In genomic region chrX:72552443-72552842, GRCh38 we compare ENCODE assay signal across 8 cellular contexts. TPM values are rescaled to one million over a fixed set of nuclear protein-coding genes. Genes with fewer than 3 reads are reported as not detected.
DNase-seq lines count a peak whose midpoint lies in the region; ATAC-seq and TF ChIP-seq lines count a peak whose summit lies in the region.
"Not testable (repeated sequence)": the region's sequence is repeated elsewhere in the genome, so short reads cannot be mapped to it uniquely, and the experiment has no call there.

No MANE protein-coding gene starts in this region.

- not testable (repeated sequence) for TF ChIP-seq CTCF in left lung (IDR thresholded peaks at IDR 0.05); lower lobe of right lung (IDR thresholded peaks at IDR 0.05); natural killer cell (IDR thresholded peaks at IDR 0.05); psoas muscle (IDR thresholded peaks at IDR 0.05); upper lobe of right lung (IDR thresholded peaks at IDR 0.05)

- 63 to 68% (median 66%) methylated on average over 5 to 6 of the region's 6 CpGs for WGBS in psoas muscle, 3 donors

- not testable (repeated sequence) for H3K36me3 Mint-ChIP-seq in effector memory CD8-positive, alpha-beta T cell (ENCODE audit: insufficient read depth); immature natural killer cell; natural killer cell

- not testable (repeated sequence) for H3K4me1 Mint-ChIP-seq in effector memory CD8-positive, alpha-beta T cell (ENCODE audit: low read depth in 2 of 2)
- H3K4me1 Mint-ChIP-seq in immature natural killer cell (peaks cover 7 to 10% of the 10 kb centered on the region in 2 donors), natural killer cell (peaks cover 0 to 15% of the 10 kb centered on the region in 2 donors)

- not testable (repeated sequence) for H3K27me3 Mint-ChIP-seq in effector memory CD8-positive, alpha-beta T cell; immature natural killer cell (ENCODE audit: low read depth in 3 of 3); natural killer cell (ENCODE audit: low read depth in 2 of 2)

- not testable (repeated sequence) for H3K4me1 ChIP-seq in left lung, lower lobe of right lung, psoas muscle, upper lobe of right lung

- H3K9me3 Mint-ChIP-seq in effector memory CD8-positive, alpha-beta T cell; immature natural killer cell; natural killer cell: not testable (repeated sequence)

- intact Hi-C loops in left lung (cut with DNase I); lower lobe of right lung (cut with DNase I); natural killer cell (cut with micrococcal nuclease); psoas muscle (cut with DNase I); upper lobe of right lung (cut with DNase I): not testable (repeated sequence)

- H3K27me3 ChIP-seq in left lung; lower lobe of right lung (ENCODE audit: low read depth); psoas muscle (ENCODE audit: insufficient read depth in 3 of 3, low read length in 2 of 3); upper lobe of right lung: not testable (repeated sequence)

- H3K36me3 ChIP-seq in left lung; lower lobe of right lung; psoas muscle (ENCODE audit: insufficient read depth in 1 of 2, low read depth in 1 of 2); upper lobe of right lung: not testable (repeated sequence)

- peak; percentile 1 for DNase-seq in NK-92 treated with Interleukin-12 subunit alpha and Interleukin-12 subunit beta, amount 100 ng/mL, for 24 hours (lab: John Stamatoyannopoulos, UW)
- DNase-seq in effector memory CD8-positive, alpha-beta T cell; natural killer cell; psoas muscle; upper lobe of right lung: not testable (repeated sequence)
- peak; percentile 18 to 41 (median 40) for DNase-seq in immature natural killer cell
- DNase-seq in left lung = peak in 1 of 2 donors; percentile 43
- peak; percentile 46 for DNase-seq in lower lobe of right lung

- peak; percentile 41 for ATAC-seq in effector memory CD8-positive, alpha-beta T cell (replicated peaks)
- peak; percentile 83 for ATAC-seq in left lung
- ATAC-seq in lower lobe of right lung = peak; percentile 73 to 88
- peak in 2 of 3 donors; percentile 72 to 86 for ATAC-seq in natural killer cell
- ATAC-seq in psoas muscle = peak; percentile 51 to 79 (median 67)
- peak; percentile 75 for ATAC-seq in upper lobe of right lung

- H3K4me3 Mint-ChIP-seq in effector memory CD8-positive, alpha-beta T cell; immature natural killer cell; natural killer cell: not testable (repeated sequence)

- H3K9me3 ChIP-seq in left lung, lower lobe of right lung, psoas muscle, upper lobe of right lung: not testable (repeated sequence)

- H3K27ac ChIP-seq in left lung, psoas muscle, upper lobe of right lung: not testable (repeated sequence)
- peak overlapping the region; percentile 11 for H3K27ac ChIP-seq in lower lobe of right lung

- H3K4me3 ChIP-seq in left lung, lower lobe of right lung, psoas muscle, upper lobe of right lung: not testable (repeated sequence)

- not testable (repeated sequence) for H3K27ac Mint-ChIP-seq in effector memory CD8-positive, alpha-beta T cell; immature natural killer cell; natural killer cell

RNA-seq across cellular contexts. Expression of gene HDAC8, which starts 20.2 kb away (rescaled TPM):
- 10 to 100 TPM; 13.8 to 39.6 (median 20.9) TPM for polyA plus RNA-seq in immature natural killer cell
- total RNA-seq in left lung = 10 to 100 TPM; 28.7 to 33.2 TPM
- 26.9 TPM for total RNA-seq in lower lobe of right lung
- total RNA-seq in natural killer cell = 10 to 100 TPM; 24.3 to 30.4 (median 26.6) TPM
- 10 to 100 TPM; 10.8 to 17.5 (median 12.2) TPM for total RNA-seq in psoas muscle
- polyA plus RNA-seq in psoas muscle = 1 to 10 TPM; 5.8 to 9.9 (median 6.7) TPM
- 27.0 TPM for total RNA-seq in upper lobe of right lung
